ENCODE assay signal across 9 cellular contexts in genomic region chr3:51670711-51671089, GRCh38. TPM values are rescaled to one million over a fixed set of nuclear protein-coding genes. Genes with fewer than 3 reads are reported as not detected.
DNase-seq lines count a peak whose midpoint lies in the region; TF ChIP-seq lines count a peak whose summit lies in the region.
"Had no signal": no experiment of that assay in that cellular context is flagged by ENCODE, and none has a peak within 500 bp of the region (broad histone marks: within the 10 kb centered on the region; RNA-seq: fewer than 3 reads in every experiment).

No MANE protein-coding gene starts in this region.

- H3F3A ChIP-seq in neural progenitor cell (ENCODE audit: low read depth): peaks cover 33% of the 10 kb centered on the region

- no peaks in the 10 kb centered on the region for H3K27me3 Mint-ChIP-seq in activated CD4-positive, alpha-beta T cell treated with anti-CD3 and anti-CD28 coated beads, Interleukin-2, amount 10 ng/mL, durations not matched to agents 24 days and 14 days
- H3K27me3 Mint-ChIP-seq in chondrocyte (ENCODE audit: low read depth) (no peaks in the 10 kb centered on the region), neural progenitor cell (ENCODE audit: insufficient read depth, low read depth) (peaks cover 5% of the 10 kb centered on the region)

- no peak overlapping the region for H3K27ac ChIP-seq in HUES48 (ENCODE audit: low read depth, low read length)
- H3K27ac ChIP-seq in neural progenitor cell: no peak overlapping the region

- H3K9me3 ChIP-seq in HUES48 (ENCODE audit: control insufficient read depth, insufficient read depth, low read length) (no peaks in the 10 kb centered on the region), neural progenitor cell (ENCODE audit: low read depth) (no peaks in the 10 kb centered on the region)

- no peak overlapping the region for H2AFZ ChIP-seq in neural progenitor cell (replicated peaks)

- H3K4me3 ChIP-seq in HUES48 (ENCODE audit: low read depth, low read length): peak overlapping the region; percentile 85
- peak overlapping the region; percentile 67 for H3K4me3 ChIP-seq in neural progenitor cell

- H3K36me3 Mint-ChIP-seq in activated CD4-positive, alpha-beta T cell treated with anti-CD3 and anti-CD28 coated beads, Interleukin-2, amount 10 ng/mL, durations not matched to agents 24 days and 14 days (ENCODE audit: low read depth): peaks cover 14% of the 10 kb centered on the region
- H3K36me3 Mint-ChIP-seq in chondrocyte (ENCODE audit: low read depth) (no peaks in the 10 kb centered on the region), neural progenitor cell (no peaks in the 10 kb centered on the region)

- peaks cover 3% of the 10 kb centered on the region for H3K9me3 Mint-ChIP-seq in activated CD4-positive, alpha-beta T cell treated with anti-CD3 and anti-CD28 coated beads, Interleukin-2, amount 10 ng/mL, durations not matched to agents 24 days and 14 days
- H3K9me3 Mint-ChIP-seq in chondrocyte (ENCODE audit: low read depth) (no peaks in the 10 kb centered on the region), neural progenitor cell (no peaks in the 10 kb centered on the region)

- TF ChIP-seq CTCF in chondrocyte (IDR thresholded peaks at IDR 0.05) (no peak), neural progenitor cell (IDR thresholded peaks at IDR 0.05) (no peak)

- H3K4me1 Mint-ChIP-seq in activated CD4-positive, alpha-beta T cell treated with anti-CD3 and anti-CD28 coated beads, Interleukin-2, amount 10 ng/mL, durations not matched to agents 24 days and 14 days: peaks cover 58% of the 10 kb centered on the region
- H3K4me1 Mint-ChIP-seq in chondrocyte (ENCODE audit: low read depth) (peaks cover 39% of the 10 kb centered on the region), neural progenitor cell (peaks cover 28% of the 10 kb centered on the region)

- H3K4me3 Mint-ChIP-seq in activated CD4-positive, alpha-beta T cell treated with anti-CD3 and anti-CD28 coated beads, Interleukin-2, amount 10 ng/mL, durations not matched to agents 24 days and 14 days: peak overlapping the region; percentile 93
- H3K4me3 Mint-ChIP-seq in chondrocyte (ENCODE audit: unreplicated experiment) (peak overlapping the region; percentile 83), neural progenitor cell (peak overlapping the region; percentile 86)

- peaks cover 2% of the 10 kb centered on the region; the same call in 1 of the 2 replicates for H3K36me3 ChIP-seq in HUES48 (ENCODE audit: control insufficient read depth, insufficient read depth, low read length)
- H3K36me3 ChIP-seq in neural progenitor cell: no peaks in the 10 kb centered on the region

- H3K4me2 ChIP-seq in neural progenitor cell: peak overlapping the region; percentile 92

- H4K20me1 ChIP-seq in neural progenitor cell (ENCODE audit: low read depth): peaks cover 29% of the 10 kb centered on the region

- peak overlapping the region; percentile 81 for H3K27ac Mint-ChIP-seq in activated CD4-positive, alpha-beta T cell treated with anti-CD3 and anti-CD28 coated beads, Interleukin-2, amount 10 ng/mL, durations not matched to agents 24 days and 14 days
- no peak overlapping the region for H3K27ac Mint-ChIP-seq in chondrocyte (ENCODE audit: unreplicated experiment)
- H3K27ac Mint-ChIP-seq in neural progenitor cell: no peak overlapping the region

- no peak for DNase-seq in activated CD4-positive, alpha-beta T cell treated with anti-CD3 and anti-CD28 coated beads, Interleukin-2, amount 10 ng/mL, durations not matched to agents 24 days and 14 days
- no peak for DNase-seq in activated CD4-positive, alpha-beta T cell treated with anti-CD3 and anti-CD28 coated beads for 4 hours
- no peak for DNase-seq in chondrocyte (ENCODE audit: low spot score)
- DNase-seq in neural progenitor cell (ENCODE audit: low spot score): no peak
- DNase-seq in NCI-H1092 treated with DMSO at 0.1 percent for 48 hours (lab: John Stamatoyannopoulos, UW): no peak
- no peak for DNase-seq in activated effector memory CD4-positive, alpha-beta T cell treated with anti-CD3 and anti-CD28 coated beads, Interleukin-2, amount 50 U/mL, for 16 hours
- DNase-seq in SKM-1 (lab: John Stamatoyannopoulos, UW; ENCODE audit: unreplicated experiment): no peak

- H3K27me3 ChIP-seq in HUES48 (ENCODE audit: control insufficient read depth, insufficient read depth, low read length) (no peaks in the 10 kb centered on the region), neural progenitor cell (peaks cover 39% of the 10 kb centered on the region)
- H3K27me3 ChIP-seq: foreskin keratinocyte had no signal

- no peaks in the 10 kb centered on the region for H3K79me2 ChIP-seq in neural progenitor cell (ENCODE audit: low read depth)

- intact Hi-C loops in activated CD4-positive, alpha-beta T cell treated with anti-CD3 and anti-CD28 coated beads, Interleukin-2, amount 10 ng/mL, durations not matched to agents 24 days and 14 days (cut with micrococcal nuclease): loop anchor here (1.0 to 5.0 kb wide), 4 partner anchors 12 to 387 kb away; partner anchors contain the start of genes DUSP7 and RBM15B

- H3K4me1 ChIP-seq in HUES48 (ENCODE audit: control insufficient read depth, insufficient read depth, low read length) (peaks cover 17% of the 10 kb centered on the region), neural progenitor cell (no peaks in the 10 kb centered on the region)

- H3K9ac ChIP-seq in HUES48 (ENCODE audit: low read depth, low read length) (0 out of 2 replicates have a peak overlapping the region, but pooled peaks have one; percentile 73), neural progenitor cell (no peak overlapping the region)

RNA-seq across cellular contexts. Expression of gene TEX264, which starts 0.4 kb away (rescaled TPM):
- 45.6 and 47.0 TPM in 2 replicates for total RNA-seq in activated CD4-positive, alpha-beta T cell treated with anti-CD3 and anti-CD28 coated beads, Interleukin-2, amount 10 ng/mL, durations not matched to agents 24 days and 14 days
- total RNA-seq in chondrocyte: 43.0 to 45.0 TPM (median 45.0 TPM) in 3 replicates
- 0.54 and 2.8 TPM in 2 replicates for total RNA-seq in neural progenitor cell (ENCODE audit: low replicate concordance)

RNA-seq across cellular contexts. Expression of gene GRM2, which starts 36.2 kb away (rescaled TPM):
- 0.24 and 0.86 TPM in 2 replicates for total RNA-seq in activated CD4-positive, alpha-beta T cell treated with anti-CD3 and anti-CD28 coated beads, Interleukin-2, amount 10 ng/mL, durations not matched to agents 24 days and 14 days
- total RNA-seq in chondrocyte: 0.10 TPM in 2 of 3 replicates, not detected in the other
- 1.9 and 4.9 TPM in 2 replicates for total RNA-seq in neural progenitor cell (ENCODE audit: low replicate concordance)
- total RNA-seq: foreskin keratinocyte had no signal

Comparison
In these comparisons a context has a peak if more than half of its experiments do, and no peak if none do; other contexts are left out.
1. RNA of gene TEX264, which starts 0.4 kb away (total RNA-seq): 45.6 to 47.0 TPM in activated CD4-positive, alpha-beta T cell treated with anti-CD3 and anti-CD28 coated beads, Interleukin-2, amount 10 ng/mL, durations not matched to agents 24 days and 14 days and 43.0 to 45.0 TPM in chondrocyte; 0.54 to 2.8 TPM in neural progenitor cell; every median in the first group is over 10 times any median in the second.
2. Peak in every context shown above with its lines, with median percentiles within 50 percentile points of each other: H3K4me3 Mint-ChIP-seq.